11 cellular contexts compared by ENCODE assay signal in genomic region chr10:28940158-28940888, GRCh38.
DNase-seq lines count a peak whose midpoint lies in the region; ATAC-seq lines count a peak whose summit lies in the region.
"Had no signal": no experiment of that assay in that cellular context is flagged by ENCODE, and none has a peak within 500 bp of the region (broad histone marks: within the 10 kb centered on the region; RNA-seq: fewer than 3 reads in every experiment).

No MANE protein-coding gene starts in this region.

- DNase-seq in DMS153 (lab: John Stamatoyannopoulos, UW) (peak; percentile 72), NCI-H146 treated with DMSO at 0.1 percent for 48 hours (lab: John Stamatoyannopoulos, UW; ENCODE audit: unreplicated experiment) (peak; percentile 89), adipocyte (ENCODE audit: low read depth) (no peak), GM23248 (no peak), T-helper 9 cell (no peak)
- no peak for DNase-seq in activated CD4-positive, alpha-beta T cell treated with anti-CD3 and anti-CD28 coated beads for 4 hours
- no peak for DNase-seq in effector memory CD8-positive, alpha-beta T cell
- DNase-seq: immature natural killer cell; naive thymus-derived CD4-positive, alpha-beta T cell; SK-N-SH had no signal

- H3K4me3 ChIP-seq in adipocyte (ENCODE audit: low read length) (peak overlapping the region; percentile 68), mesodermal cell (ENCODE audit: extremely low read depth, insufficient read depth, low read length, poor library complexity, severe bottlenecking) (no peak overlapping the region), GM23248 (no peak overlapping the region)

- peaks cover 0 to 11% of the 10 kb centered on the region in 2 donors for H3K27me3 Mint-ChIP-seq in effector memory CD8-positive, alpha-beta T cell

- H3F3A ChIP-seq in GM23248 (ENCODE audit: insufficient read depth) = no peaks in the 10 kb centered on the region

- H3K4me2 ChIP-seq in GM23248 (ENCODE audit: unreplicated experiment) = no peak overlapping the region
- H3K4me2 ChIP-seq: SK-N-SH had no signal

- no peak overlapping the region for H3K27ac Mint-ChIP-seq in effector memory CD8-positive, alpha-beta T cell
- H3K27ac Mint-ChIP-seq: immature natural killer cell; naive thymus-derived CD4-positive, alpha-beta T cell had no signal

- H3K4me3 Mint-ChIP-seq in effector memory CD8-positive, alpha-beta T cell = no peak overlapping the region
- H3K4me3 Mint-ChIP-seq: immature natural killer cell; naive thymus-derived CD4-positive, alpha-beta T cell had no signal

- H3K9me3 ChIP-seq in adipocyte (ENCODE audit: control insufficient read depth, low read length) (peaks cover 8% of the 10 kb centered on the region), mesodermal cell (ENCODE audit: control insufficient read depth, low read length) (peaks cover 9% of the 10 kb centered on the region), GM23248 (ENCODE audit: low read depth) (peaks cover 4% of the 10 kb centered on the region)

- WGBS in mesodermal cell (ENCODE audit: insufficient coverage in 2 of 2), 2 experiments = 86% methylated on average over 3 of the region's 8 CpGs; no CpG with 5 or more reads in 1 of the 2 experiments
- 14 to 15% methylated on average over 8 of the region's 8 CpGs for WGBS in GM23248 (ENCODE audit: low coverage in 1 of 2, low lambda C conversion rate in 2 of 2, missing lambda C conversion rate in 2 of 2), 2 experiments

- H3K36me3 Mint-ChIP-seq in effector memory CD8-positive, alpha-beta T cell (ENCODE audit: insufficient read depth) = no peaks in the 10 kb centered on the region
- H3K36me3 Mint-ChIP-seq: immature natural killer cell; naive thymus-derived CD4-positive, alpha-beta T cell had no signal

- peaks cover 2 to 6% of the 10 kb centered on the region in 2 donors for H3K9me3 Mint-ChIP-seq in effector memory CD8-positive, alpha-beta T cell

- H3K4me1 ChIP-seq in adipocyte (ENCODE audit: control insufficient read depth, insufficient read depth, low read length) = peaks cover 13% of the 10 kb centered on the region
- H3K4me1 ChIP-seq in mesodermal cell (ENCODE audit: control insufficient read depth, insufficient read depth, low read length, poor library complexity, severe bottlenecking) = peaks cover 7% of the 10 kb centered on the region
- no peaks in the 10 kb centered on the region for H3K4me1 ChIP-seq in GM23248 (ENCODE audit: insufficient read depth)

- peak overlapping the region; percentile 94 for H3K27ac ChIP-seq in mesodermal cell (ENCODE audit: low read depth, low read length, severe bottlenecking)
- no peak overlapping the region for H3K27ac ChIP-seq in GM23248

- H3K9me2 ChIP-seq in GM23248 (ENCODE audit: insufficient read depth) = no peaks in the 10 kb centered on the region
- H3K9me2 ChIP-seq: SK-N-SH had no signal

- H3K27me3 ChIP-seq in adipocyte (replicated peaks; ENCODE audit: control insufficient read depth, insufficient read depth, low read length) = peaks cover 9% of the 10 kb centered on the region
- 0 out of 2 replicates have a peak, but pooled peaks cover 5% of the 10 kb centered on the region for H3K27me3 ChIP-seq in GM23248 (replicated peaks; ENCODE audit: insufficient read depth)

- H3K4me1 Mint-ChIP-seq in effector memory CD8-positive, alpha-beta T cell (ENCODE audit: low read depth in 2 of 2) = no peaks in the 10 kb centered on the region
- H3K4me1 Mint-ChIP-seq: immature natural killer cell; naive thymus-derived CD4-positive, alpha-beta T cell had no signal

- H3K36me3 ChIP-seq in adipocyte (ENCODE audit: control insufficient read depth, insufficient read depth, low read length, severe bottlenecking) (no peaks in the 10 kb centered on the region), mesodermal cell (ENCODE audit: control insufficient read depth, insufficient read depth, low read length) (no peaks in the 10 kb centered on the region), GM23248 (ENCODE audit: low read depth) (no peaks in the 10 kb centered on the region)

- no peaks in the 10 kb centered on the region for H3K79me2 ChIP-seq in GM23248 (ENCODE audit: insufficient read depth)

- H2AFZ ChIP-seq in GM23248 = no peak overlapping the region

- ATAC-seq in effector memory CD8-positive, alpha-beta T cell (replicated peaks) = no peak
- ATAC-seq: naive thymus-derived CD4-positive, alpha-beta T cell had no signal

- H3K9ac ChIP-seq in adipocyte (ENCODE audit: low read length) = no peak overlapping the region
- H3K9ac ChIP-seq in GM23248 = no peak overlapping the region
- H3K9ac ChIP-seq: SK-N-SH had no signal

- H4K20me1 ChIP-seq in GM23248 (ENCODE audit: insufficient read depth) = no peaks in the 10 kb centered on the region

- in situ Hi-C loops in GM23248 (cut with MboI) = no loop called here

Comparison
In these comparisons a context has a peak if more than half of its experiments do, and no peak if none do; other contexts are left out.
1. DNase-seq: peak in DMS153 (single experiment) and NCI-H146 treated with DMSO at 0.1 percent for 48 hours (single experiment); none in adipocyte (single experiment), GM23248 (single experiment), activated CD4-positive, alpha-beta T cell treated with anti-CD3 and anti-CD28 coated beads for 4 hours (0 of 2), T-helper 9 cell (single experiment) and effector memory CD8-positive, alpha-beta T cell (0 of 3).